ENCODE assay signal across 16 cellular contexts in genomic region chr16:70434489-70435260, GRCh38. TPM values are rescaled to one million over a fixed set of nuclear protein-coding genes. Genes with fewer than 3 reads are reported as not detected.
DNase-seq lines count a peak whose midpoint lies in the region; ATAC-seq and TF ChIP-seq lines count a peak whose summit lies in the region.
"Had no signal": no experiment of that assay in that cellular context is flagged by ENCODE, and none has a peak within 500 bp of the region (broad histone marks: within the 10 kb centered on the region; RNA-seq: fewer than 3 reads in every experiment).

No MANE protein-coding gene starts in this region.

- no peak for ATAC-seq in activated naive CD8-positive, alpha-beta T cell treated with anti-CD3 and anti-CD28 coated beads, Interleukin-2, amount 50 U/mL, for 24 hours
- no peak for ATAC-seq in stimulated activated memory B cell treated with anti-CD40 and anti-IgM and Interleukin-4, amounts not matched to agents 10 μg/mL and 1 μg/mL and 100 μg/mL, for 72 hours
- ATAC-seq: left colon had no signal

- H3K4me3 Mint-ChIP-seq in activated naive CD8-positive, alpha-beta T cell: no peak overlapping the region
- H3K4me3 Mint-ChIP-seq in activated naive CD8-positive, alpha-beta T cell treated with anti-CD3 and anti-CD28 coated beads, Interleukin-2, amount 50 U/mL, for 24 hours: no peak overlapping the region
- H3K4me3 Mint-ChIP-seq in stimulated activated memory B cell treated with anti-CD40 and anti-IgM and Interleukin-4, amounts not matched to agents 10 μg/mL and 1 μg/mL and 100 μg/mL, for 72 hours: no peak overlapping the region
- no peak overlapping the region for H3K4me3 Mint-ChIP-seq in CD14-positive monocyte
- H3K4me3 Mint-ChIP-seq: activated CD4-positive, alpha-beta T cell treated with anti-CD3 and anti-CD28 coated beads, Interleukin-2, amount 10 ng/mL, durations not matched to agents 24 days and 14 days; activated naive CD4-positive, alpha-beta T cell treated with anti-CD3 and anti-CD28 coated beads for 36 hours had no signal

- H3F3A ChIP-seq in SU-DHL-6 (ENCODE audit: insufficient read depth): peaks cover 52% of the 10 kb centered on the region

- H3K4me1 Mint-ChIP-seq in activated naive CD8-positive, alpha-beta T cell (ENCODE audit: low read depth): peaks cover 72% of the 10 kb centered on the region
- peaks cover 69% of the 10 kb centered on the region for H3K4me1 Mint-ChIP-seq in activated naive CD8-positive, alpha-beta T cell treated with anti-CD3 and anti-CD28 coated beads, Interleukin-2, amount 50 U/mL, for 24 hours
- H3K4me1 Mint-ChIP-seq in stimulated activated memory B cell treated with anti-CD40 and anti-IgM and Interleukin-4, amounts not matched to agents 10 μg/mL and 1 μg/mL and 100 μg/mL, for 72 hours: peaks cover 70% of the 10 kb centered on the region
- H3K4me1 Mint-ChIP-seq in CD14-positive monocyte: peaks cover 76% of the 10 kb centered on the region

- intact Hi-C loops in CD14-positive monocyte (cut with micrococcal nuclease): loop anchor here in 1 of 2 donors (5.0 kb wide), 1 partner anchor 42 kb away; no protein-coding TSS in a partner anchor

- no peak overlapping the region for H2AFZ ChIP-seq in SU-DHL-6 (ENCODE audit: low read depth, low read length, severe bottlenecking)

- peak overlapping the region; percentile 1 for H3K4me2 ChIP-seq in SU-DHL-6 (ENCODE audit: low read depth, low read length, poor library complexity, severe bottlenecking)

- peaks cover 2% of the 10 kb centered on the region for H3K36me3 Mint-ChIP-seq in activated naive CD8-positive, alpha-beta T cell
- H3K36me3 Mint-ChIP-seq in activated naive CD8-positive, alpha-beta T cell treated with anti-CD3 and anti-CD28 coated beads, Interleukin-2, amount 50 U/mL, for 24 hours (ENCODE audit: low read depth): peaks cover 3% of the 10 kb centered on the region
- H3K36me3 Mint-ChIP-seq in stimulated activated memory B cell treated with anti-CD40 and anti-IgM and Interleukin-4, amounts not matched to agents 10 μg/mL and 1 μg/mL and 100 μg/mL, for 72 hours: no peaks in the 10 kb centered on the region
- peaks cover 14 to 15% of the 10 kb centered on the region in 2 donors for H3K36me3 Mint-ChIP-seq in CD14-positive monocyte

- H3K9ac ChIP-seq in SU-DHL-6 (ENCODE audit: low read length): no peak overlapping the region

- no peaks in the 10 kb centered on the region for H3K9me3 ChIP-seq in SU-DHL-6 (ENCODE audit: insufficient read depth, low read length)
- H3K9me3 ChIP-seq in mesodermal cell (ENCODE audit: control insufficient read depth, low read length): no peaks in the 10 kb centered on the region
- H3K9me3 ChIP-seq: HAP-1, transverse colon had no signal

- H3K4me1 ChIP-seq in mesodermal cell (ENCODE audit: control insufficient read depth, insufficient read depth, low read length, poor library complexity, severe bottlenecking): peaks cover 56% of the 10 kb centered on the region

- H4K20me1 ChIP-seq in SU-DHL-6 (ENCODE audit: low read depth, low read length): no peaks in the 10 kb centered on the region

- H3K27ac Mint-ChIP-seq in activated naive CD8-positive, alpha-beta T cell: peak overlapping the region; percentile 28
- H3K27ac Mint-ChIP-seq in activated naive CD8-positive, alpha-beta T cell treated with anti-CD3 and anti-CD28 coated beads, Interleukin-2, amount 50 U/mL, for 24 hours: no peak overlapping the region
- peak overlapping the region; percentile 96 for H3K27ac Mint-ChIP-seq in stimulated activated memory B cell treated with anti-CD40 and anti-IgM and Interleukin-4, amounts not matched to agents 10 μg/mL and 1 μg/mL and 100 μg/mL, for 72 hours
- peak overlapping the region in 2 of 7 donors; percentile 55 to 58 for H3K27ac Mint-ChIP-seq in CD14-positive monocyte

- DNase-seq in activated naive CD8-positive, alpha-beta T cell treated with anti-CD3 and anti-CD28 coated beads, Interleukin-2, amount 50 U/mL, for 24 hours: no peak
- DNase-seq in NCI-H1092 (lab: John Stamatoyannopoulos, UW) (no peak), CD14-positive monocyte (ENCODE audit: low spot score) (no peak), DMS153 treated with DMSO at 0.1 percent for 48 hours (lab: John Stamatoyannopoulos, UW; ENCODE audit: unreplicated experiment) (no peak)
- DNase-seq: 8988T; activated CD4-positive, alpha-beta T cell treated with anti-CD3 and anti-CD28 coated beads, Interleukin-2, amount 10 ng/mL, durations not matched to agents 24 days and 14 days; activated naive CD4-positive, alpha-beta T cell treated with anti-CD3 and anti-CD28 coated beads for 36 hours; left colon; SIG-M5; stimulated activated CD4-positive, alpha-beta T cell treated with anti-CD3 and anti-CD28 coated beads, Interleukin-4, amount 100 ng/mL, for 4 hours; transverse colon had no signal

- H3K27ac ChIP-seq in SU-DHL-6 (ENCODE audit: low read depth, low read length): peak overlapping the region; percentile 67
- peak overlapping the region; percentile 5 for H3K27ac ChIP-seq in mesodermal cell (ENCODE audit: low read depth, low read length, severe bottlenecking)

- no peaks in the 10 kb centered on the region for H3K9me2 ChIP-seq in SU-DHL-6 (replicated peaks; ENCODE audit: insufficient read depth, low read length)

- no peaks in the 10 kb centered on the region for H3K27me3 Mint-ChIP-seq in activated naive CD8-positive, alpha-beta T cell
- H3K27me3 Mint-ChIP-seq in activated naive CD8-positive, alpha-beta T cell treated with anti-CD3 and anti-CD28 coated beads, Interleukin-2, amount 50 U/mL, for 24 hours: no peaks in the 10 kb centered on the region
- H3K27me3 Mint-ChIP-seq in stimulated activated memory B cell treated with anti-CD40 and anti-IgM and Interleukin-4, amounts not matched to agents 10 μg/mL and 1 μg/mL and 100 μg/mL, for 72 hours: no peaks in the 10 kb centered on the region
- H3K27me3 Mint-ChIP-seq in CD14-positive monocyte (ENCODE audit: low read depth in 3 of 3): peaks cover 2 to 7% (median 4%) of the 10 kb centered on the region in 3 donors
- H3K27me3 Mint-ChIP-seq: activated CD4-positive, alpha-beta T cell treated with anti-CD3 and anti-CD28 coated beads, Interleukin-2, amount 10 ng/mL, durations not matched to agents 24 days and 14 days had no signal

- H3K79me2 ChIP-seq in SU-DHL-6 (ENCODE audit: insufficient read depth, low read length): peaks cover 35% of the 10 kb centered on the region

- H3K4me3 ChIP-seq in SU-DHL-6 (ENCODE audit: insufficient read depth, low read length, poor library complexity, severe bottlenecking): no peak overlapping the region
- no peak overlapping the region for H3K4me3 ChIP-seq in mesodermal cell (ENCODE audit: extremely low read depth, insufficient read depth, low read length, poor library complexity, severe bottlenecking)
- H3K4me3 ChIP-seq: HAP-1, transverse colon had no signal

- WGBS in mesodermal cell (ENCODE audit: insufficient coverage in 2 of 2), 2 experiments: 94 to 99% methylated on average over 5 to 6 of the region's 6 CpGs

- no peaks in the 10 kb centered on the region for H3K9me3 Mint-ChIP-seq in activated naive CD8-positive, alpha-beta T cell (ENCODE audit: low read depth)
- no peaks in the 10 kb centered on the region for H3K9me3 Mint-ChIP-seq in activated naive CD8-positive, alpha-beta T cell treated with anti-CD3 and anti-CD28 coated beads, Interleukin-2, amount 50 U/mL, for 24 hours
- no peaks in the 10 kb centered on the region for H3K9me3 Mint-ChIP-seq in stimulated activated memory B cell treated with anti-CD40 and anti-IgM and Interleukin-4, amounts not matched to agents 10 μg/mL and 1 μg/mL and 100 μg/mL, for 72 hours
- H3K9me3 Mint-ChIP-seq in CD14-positive monocyte: peaks cover 0 to 3% (median 0%) of the 10 kb centered on the region in 7 donors
- H3K9me3 Mint-ChIP-seq: activated CD4-positive, alpha-beta T cell treated with anti-CD3 and anti-CD28 coated beads, Interleukin-2, amount 10 ng/mL, durations not matched to agents 24 days and 14 days; activated naive CD4-positive, alpha-beta T cell treated with anti-CD3 and anti-CD28 coated beads for 36 hours had no signal

- no peaks in the 10 kb centered on the region for H3K36me3 ChIP-seq in SU-DHL-6 (ENCODE audit: low read length)
- peaks cover 12% of the 10 kb centered on the region for H3K36me3 ChIP-seq in mesodermal cell (ENCODE audit: control insufficient read depth, insufficient read depth, low read length)
- H3K36me3 ChIP-seq: HAP-1, transverse colon had no signal

- no peak for TF ChIP-seq CTCF in SU-DHL-6 (IDR thresholded peaks at IDR 0.05; ENCODE audit: insufficient read depth, low read length, poor library complexity, severe bottlenecking)
- TF ChIP-seq CTCF in CD14-positive monocyte (IDR thresholded peaks at IDR 0.05): no peak

- no peaks in the 10 kb centered on the region for H3K27me3 ChIP-seq in SU-DHL-6 (ENCODE audit: low read length)
- H3K27me3 ChIP-seq: transverse colon had no signal

RNA-seq across cellular contexts. Expression of gene ST3GAL2, which starts 4.2 kb away (rescaled TPM):
- polyA plus RNA-seq in mesodermal cell (2013, experiment 1 of 2): 35.8 TPM
- polyA plus RNA-seq in mesodermal cell (2013, experiment 2 of 2): 28.8 TPM
- 10 to 100 TPM; 13.5 to 20.0 TPM for polyA plus RNA-seq in CD14-positive monocyte

RNA-seq across cellular contexts. Expression of gene FCSK, which starts 19.7 kb away (rescaled TPM):
- polyA plus RNA-seq in mesodermal cell (2013, experiment 1 of 2): 6.2 TPM
- 4.8 TPM for polyA plus RNA-seq in mesodermal cell (2013, experiment 2 of 2)
- 1 to 10 TPM; 4.2 to 6.4 TPM for polyA plus RNA-seq in CD14-positive monocyte
